1 cellular context compared by ENCODE assay signal in the genomic region with DNA sequence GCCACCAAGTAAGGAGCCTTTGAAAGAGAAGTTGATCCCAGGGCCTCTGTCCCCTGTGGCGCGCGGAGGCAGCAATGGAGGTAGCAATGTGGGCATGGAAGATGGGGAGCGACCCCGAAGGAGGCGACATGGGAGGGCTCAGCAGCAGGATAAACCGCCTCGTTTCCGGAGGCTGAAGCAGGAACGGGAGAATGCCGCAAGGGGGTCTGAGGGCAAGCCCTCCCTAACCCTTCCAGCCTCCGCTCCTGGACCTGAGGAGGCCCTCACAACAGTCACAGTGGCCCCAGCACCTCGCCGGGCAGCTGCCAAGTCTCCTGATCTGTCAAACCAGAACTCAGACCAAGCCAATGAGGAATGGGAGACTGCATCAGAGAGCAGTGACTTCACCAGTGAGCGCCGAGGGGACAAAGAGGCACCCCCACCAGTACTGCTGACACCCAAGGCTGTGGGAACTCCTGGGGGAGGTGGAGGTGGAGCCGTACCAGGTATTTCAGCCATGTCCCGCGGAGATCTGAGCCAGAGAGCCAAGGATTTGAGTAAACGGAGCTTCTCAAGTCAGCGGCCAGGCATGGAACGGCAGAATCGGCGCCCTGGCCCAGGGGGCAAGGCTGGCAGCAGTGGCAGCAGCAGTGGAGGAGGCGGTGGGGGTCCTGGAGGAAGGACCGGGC.
TF ChIP-seq lines count a peak whose summit lies in the region.

No MANE protein-coding gene starts in this region.

TF ChIP-seq in IMR-90, 13 proteins besides CTCF, POLR2A, EP300 and RAD21:
- TF ChIP-seq RFX5 (IDR thresholded peaks at IDR 0.05; ENCODE audit: low read depth, low read length) (no peak), ELK1 (IDR thresholded peaks at IDR 0.05; ENCODE audit: borderline replicate concordance, low read depth, low read length) (no peak)
TF ChIP-seq in IMR-90: peak in this region for 0.
